Comparison of ENCODE assay signal across 9 cellular contexts in genomic region chr14:93655078-93655750, GRCh38.
DNase-seq lines count a peak whose midpoint lies in the region; ATAC-seq and TF ChIP-seq lines count a peak whose summit lies in the region.
"Had no signal": no experiment of that assay in that cellular context is flagged by ENCODE, and none has a peak within 500 bp of the region (broad histone marks: within the 10 kb centered on the region; RNA-seq: fewer than 3 reads in every experiment).

No MANE protein-coding gene starts in this region.

- H3K36me3 ChIP-seq in hepatocyte (replicated peaks; ENCODE audit: insufficient read depth, low read depth) = no peaks in the 10 kb centered on the region
- H3K36me3 ChIP-seq in thoracic aorta = no peaks in the 10 kb centered on the region

- H3K9me2 ChIP-seq in hepatocyte (replicated peaks; ENCODE audit: insufficient read depth) = no peaks in the 10 kb centered on the region

- no peaks in the 10 kb centered on the region for H3K9me3 ChIP-seq in hepatocyte (ENCODE audit: low read depth)
- H3K9me3 ChIP-seq in thoracic aorta = no peaks in the 10 kb centered on the region

- H4K20me1 ChIP-seq in hepatocyte (ENCODE audit: insufficient read depth, poor library complexity, severe bottlenecking) = no peaks in the 10 kb centered on the region

- no peaks in the 10 kb centered on the region for H3K9me3 Mint-ChIP-seq in activated CD8-positive, alpha-beta T cell treated with anti-CD3 and anti-CD28 coated beads, Interleukin-2, amount 10 ng/mL, durations not matched to agents 7 days and 5 days (ENCODE audit: insufficient read depth)
- H3K9me3 Mint-ChIP-seq: stimulated activated naive CD8-positive, alpha-beta T cell treated with anti-CD3 and anti-CD28 coated beads, Interleukin-15, amount 100 ng/mL, for 72 hours had no signal

- H3K4me3 ChIP-seq in hepatocyte (no peak overlapping the region), thoracic aorta (no peak overlapping the region)

- DNase-seq in 8988T (peak; percentile 23), GM03348 (ENCODE audit: low spot score) (peak; percentile 63), NCI-H1694 (lab: John Stamatoyannopoulos, UW) (peak; percentile 99), hepatocyte (ENCODE audit: low spot score) (peak; percentile 90), thoracic aorta (ENCODE audit: low spot score) (no peak)
- peak; percentile 25 for DNase-seq in activated CD8-positive, alpha-beta T cell treated with anti-CD3 and anti-CD28 coated beads, Interleukin-2, amount 10 ng/mL, durations not matched to agents 7 days and 5 days

- H3K4me3 Mint-ChIP-seq in activated CD8-positive, alpha-beta T cell treated with anti-CD3 and anti-CD28 coated beads, Interleukin-2, amount 10 ng/mL, durations not matched to agents 7 days and 5 days = no peak overlapping the region
- H3K4me3 Mint-ChIP-seq: stimulated activated naive CD8-positive, alpha-beta T cell treated with anti-CD3 and anti-CD28 coated beads, Interleukin-15, amount 100 ng/mL, for 72 hours had no signal

- TF ChIP-seq CTCF in hepatocyte (IDR thresholded peaks at IDR 0.05; ENCODE audit: poor library complexity) (peak; percentile 69), thoracic aorta (IDR thresholded peaks at IDR 0.05) (peak; percentile 59)

- H2AFZ ChIP-seq in hepatocyte = no peak overlapping the region

- no peak overlapping the region for H3K27ac Mint-ChIP-seq in activated CD8-positive, alpha-beta T cell treated with anti-CD3 and anti-CD28 coated beads, Interleukin-2, amount 10 ng/mL, durations not matched to agents 7 days and 5 days
- H3K27ac Mint-ChIP-seq: stimulated activated naive CD8-positive, alpha-beta T cell treated with anti-CD3 and anti-CD28 coated beads, Interleukin-15, amount 100 ng/mL, for 72 hours had no signal

- H3K4me1 ChIP-seq in hepatocyte (ENCODE audit: insufficient read depth) = no peaks in the 10 kb centered on the region
- H3K4me1 ChIP-seq in thoracic aorta (ENCODE audit: control insufficient read depth in 1 of 2, low read depth in 2 of 2) = no peaks in the 10 kb centered on the region

- 48% methylated on average over 10 of the region's 10 CpGs for WGBS in hepatocyte (ENCODE audit: low lambda C conversion rate, missing lambda C conversion rate)

- no peak overlapping the region for H3K4me2 ChIP-seq in hepatocyte

- H3K27ac ChIP-seq in hepatocyte = no peak overlapping the region
- H3K27ac ChIP-seq in thoracic aorta = no peak overlapping the region

- no peaks in the 10 kb centered on the region for H3K36me3 Mint-ChIP-seq in activated CD8-positive, alpha-beta T cell treated with anti-CD3 and anti-CD28 coated beads, Interleukin-2, amount 10 ng/mL, durations not matched to agents 7 days and 5 days (ENCODE audit: low read depth)

- ATAC-seq in activated CD8-positive, alpha-beta T cell treated with anti-CD3 and anti-CD28 coated beads, Interleukin-2, amount 10 ng/mL, durations not matched to agents 7 days and 5 days = no peak
- ATAC-seq in thoracic aorta (ENCODE audit: insufficient number of reproducible peaks, low FRiP score, low read depth) (no peak), GM19035 (IDR thresholded peaks at IDR 0.05; ENCODE audit: unreplicated experiment) (no peak), HG03025 (IDR thresholded peaks at IDR 0.05; ENCODE audit: low FRiP score, unreplicated experiment) (no peak)
- ATAC-seq: stimulated activated naive CD8-positive, alpha-beta T cell treated with anti-CD3 and anti-CD28 coated beads, Interleukin-15, amount 100 ng/mL, for 72 hours had no signal

- no peaks in the 10 kb centered on the region for H3K27me3 ChIP-seq in hepatocyte
- no peaks in the 10 kb centered on the region for H3K27me3 ChIP-seq in thoracic aorta (replicated peaks; ENCODE audit: insufficient read depth)

- no peaks in the 10 kb centered on the region for H3K4me1 Mint-ChIP-seq in activated CD8-positive, alpha-beta T cell treated with anti-CD3 and anti-CD28 coated beads, Interleukin-2, amount 10 ng/mL, durations not matched to agents 7 days and 5 days (ENCODE audit: low read depth)
- H3K4me1 Mint-ChIP-seq: stimulated activated naive CD8-positive, alpha-beta T cell treated with anti-CD3 and anti-CD28 coated beads, Interleukin-15, amount 100 ng/mL, for 72 hours had no signal

- POLR2A ChIA-PET in activated CD8-positive, alpha-beta T cell treated with anti-CD3 and anti-CD28 coated beads, Interleukin-2, amount 10 ng/mL, durations not matched to agents 7 days and 5 days (lab: Charles Lee) = no interaction called here

- no peaks in the 10 kb centered on the region for H3K79me2 ChIP-seq in hepatocyte

- CTCF ChIA-PET in activated CD8-positive, alpha-beta T cell treated with anti-CD3 and anti-CD28 coated beads, Interleukin-2, amount 10 ng/mL, durations not matched to agents 7 days and 5 days (lab: Charles Lee) = interaction anchor here (0.8 to 2.4 kb wide), 11 partner anchors 10 to 527 kb away, joined by 3 to 13 read pairs (median 3); no protein-coding TSS in a partner anchor

- peaks cover 9% of the 10 kb centered on the region for H3K27me3 Mint-ChIP-seq in activated CD8-positive, alpha-beta T cell treated with anti-CD3 and anti-CD28 coated beads, Interleukin-2, amount 10 ng/mL, durations not matched to agents 7 days and 5 days (ENCODE audit: low read depth)
